1 cellular context compared by ENCODE assay signal in the genomic region with DNA sequence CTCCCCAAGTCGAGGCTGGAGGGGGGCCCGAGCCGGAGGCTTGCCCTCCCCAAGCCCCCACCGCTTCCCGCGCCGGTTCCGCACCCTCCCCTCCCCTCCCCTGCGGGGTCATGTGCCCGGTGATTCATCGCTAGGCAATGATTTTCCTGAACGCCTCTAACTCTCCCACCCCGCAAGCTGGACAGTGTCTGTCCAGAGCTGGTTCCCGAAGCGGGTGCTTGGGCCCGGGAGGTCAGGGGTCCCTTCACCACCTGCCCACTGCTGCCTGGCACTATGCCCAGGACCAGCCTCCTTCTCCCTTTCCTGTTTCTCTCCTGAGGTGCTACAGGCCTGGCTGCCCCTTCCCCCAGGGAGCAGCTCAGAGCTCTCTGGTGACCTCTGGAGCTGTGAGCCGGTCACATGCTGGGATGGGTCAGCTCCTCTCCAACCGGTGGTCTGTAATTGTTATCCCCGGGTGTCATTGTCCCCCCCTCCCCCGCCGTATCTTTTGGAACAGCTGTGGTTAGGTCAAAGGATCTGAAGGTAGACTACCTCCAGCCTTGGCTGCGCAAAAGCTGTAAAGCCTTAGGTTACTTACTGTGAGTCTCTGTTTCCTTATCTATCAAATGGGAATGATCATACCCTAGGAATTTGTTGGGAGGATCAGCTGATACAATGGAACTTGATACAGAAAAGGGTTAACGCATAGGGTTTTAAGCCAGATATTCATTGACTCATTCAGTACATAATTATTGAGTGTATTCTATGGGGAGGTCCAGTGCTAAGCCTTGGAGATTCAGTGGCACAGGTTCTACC.
A peak's percentile ranks its signal among the peaks of the same experiment; 100 is the strongest.
TF ChIP-seq lines count a peak whose summit lies in the region.

No MANE protein-coding gene starts in this region.

TF ChIP-seq in HEK293, 187 proteins besides CTCF, POLR2A, EP300 and RAD21 (continued from another document and continues in another):
- TF ChIP-seq, protein P1, sequence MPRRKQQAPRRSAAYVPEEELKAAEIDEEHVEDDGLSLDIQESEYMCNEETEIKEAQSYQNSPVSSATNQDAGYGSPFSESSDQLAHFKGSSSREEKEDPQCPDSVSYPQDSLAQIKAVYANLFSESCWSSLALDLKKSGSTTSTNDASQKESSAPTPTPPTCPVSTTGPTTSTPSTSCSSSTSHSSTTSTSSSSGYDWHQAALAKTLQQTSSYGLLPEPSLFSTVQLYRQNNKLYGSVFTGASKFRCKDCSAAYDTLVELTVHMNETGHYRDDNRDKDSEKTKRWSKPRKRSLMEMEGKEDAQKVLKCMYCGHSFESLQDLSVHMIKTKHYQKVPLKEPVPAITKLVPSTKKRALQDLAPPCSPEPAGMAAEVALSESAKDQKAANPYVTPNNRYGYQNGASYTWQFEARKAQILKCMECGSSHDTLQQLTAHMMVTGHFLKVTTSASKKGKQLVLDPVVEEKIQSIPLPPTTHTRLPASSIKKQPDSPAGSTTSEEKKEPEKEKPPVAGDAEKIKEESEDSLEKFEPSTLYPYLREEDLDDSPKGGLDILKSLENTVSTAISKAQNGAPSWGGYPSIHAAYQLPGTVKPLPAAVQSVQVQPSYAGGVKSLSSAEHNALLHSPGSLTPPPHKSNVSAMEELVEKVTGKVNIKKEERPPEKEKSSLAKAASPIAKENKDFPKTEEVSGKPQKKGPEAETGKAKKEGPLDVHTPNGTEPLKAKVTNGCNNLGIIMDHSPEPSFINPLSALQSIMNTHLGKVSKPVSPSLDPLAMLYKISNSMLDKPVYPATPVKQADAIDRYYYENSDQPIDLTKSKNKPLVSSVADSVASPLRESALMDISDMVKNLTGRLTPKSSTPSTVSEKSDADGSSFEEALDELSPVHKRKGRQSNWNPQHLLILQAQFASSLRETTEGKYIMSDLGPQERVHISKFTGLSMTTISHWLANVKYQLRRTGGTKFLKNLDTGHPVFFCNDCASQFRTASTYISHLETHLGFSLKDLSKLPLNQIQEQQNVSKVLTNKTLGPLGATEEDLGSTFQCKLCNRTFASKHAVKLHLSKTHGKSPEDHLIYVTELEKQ (tag by site-specific recombination; IDR thresholded peaks at IDR 0.05; ENCODE audit: borderline replicate concordance) = no peak
- TF ChIP-seq ZNF292 (tag by site-specific recombination; IDR thresholded peaks at IDR 0.05; ENCODE audit: borderline replicate concordance, low read depth) (no peak), ZSCAN23 (tag by site-specific recombination; IDR thresholded peaks at IDR 0.05) (no peak), MYNN (tag by site-specific recombination; IDR thresholded peaks at IDR 0.05; ENCODE audit: borderline replicate concordance) (no peak), ZNF513 (tag by site-specific recombination; IDR thresholded peaks at IDR 0.05) (no peak), ZNF175 (tag by site-specific recombination; IDR thresholded peaks at IDR 0.05) (no peak), ZSCAN30 (tag by site-specific recombination; IDR thresholded peaks at IDR 0.05) (no peak), KLF8 (tag by site-specific recombination; IDR thresholded peaks at IDR 0.05) (0 out of 2 replicates have a peak, but pooled peaks have one; percentile 13), ZBTB7A (tag by site-specific recombination; IDR thresholded peaks at IDR 0.05; ENCODE audit: low read depth) (no peak), ZNF324 (tag by site-specific recombination; IDR thresholded peaks at IDR 0.05) (no peak), GFI1B (tag by site-specific recombination; IDR thresholded peaks at IDR 0.05) (no peak), ZNF624 (tag by site-specific recombination; IDR thresholded peaks at IDR 0.05) (no peak), ZNF140 (tag by site-specific recombination; IDR thresholded peaks at IDR 0.05) (no peak), ZNF677 (tag by site-specific recombination; IDR thresholded peaks at IDR 0.05) (no peak), PRDM1 (tag by site-specific recombination; IDR thresholded peaks at IDR 0.05) (no peak), ZNF76 (tag by site-specific recombination; IDR thresholded peaks at IDR 0.05; ENCODE audit: borderline replicate concordance, low read depth) (no peak), ZNF10 (tag by site-specific recombination; IDR thresholded peaks at IDR 0.05) (no peak), ZNF350 (tag by site-specific recombination; IDR thresholded peaks at IDR 0.05) (no peak), ZNF394 (tag by site-specific recombination; IDR thresholded peaks at IDR 0.05; ENCODE audit: borderline replicate concordance) (peak; percentile 33; the same call in 1 of the 2 replicates), ELK4 (IDR thresholded peaks at IDR 0.05; ENCODE audit: borderline replicate concordance, low read depth, low read length) (no peak), ZBTB48 (tag by site-specific recombination; IDR thresholded peaks at IDR 0.05) (no peak), HIC1 (tag by site-specific recombination; IDR thresholded peaks at IDR 0.05) (peak; percentile 74), ZNF600 (tag by site-specific recombination; IDR thresholded peaks at IDR 0.05) (peak; percentile 26; the same call in 1 of the 2 replicates), ZNF24 (tag by site-specific recombination; IDR thresholded peaks at IDR 0.05) (0 out of 2 replicates have a peak, but pooled peaks have one; percentile 21), ZNF837 (tag by site-specific recombination; IDR thresholded peaks at IDR 0.05) (no peak), ZNF561 (tag by site-specific recombination; IDR thresholded peaks at IDR 0.05; ENCODE audit: borderline replicate concordance) (no peak), ZFP37 (tag by site-specific recombination; IDR thresholded peaks at IDR 0.05) (peak; percentile 69; the same call in 1 of the 2 replicates), ZNF670 (tag by site-specific recombination; IDR thresholded peaks at IDR 0.05; ENCODE audit: low read depth) (no peak), ZNF404 (tag by site-specific recombination; IDR thresholded peaks at IDR 0.05) (no peak), ZNF621 (tag by site-specific recombination; IDR thresholded peaks at IDR 0.05) (no peak)
- TF ChIP-seq, protein P2, sequence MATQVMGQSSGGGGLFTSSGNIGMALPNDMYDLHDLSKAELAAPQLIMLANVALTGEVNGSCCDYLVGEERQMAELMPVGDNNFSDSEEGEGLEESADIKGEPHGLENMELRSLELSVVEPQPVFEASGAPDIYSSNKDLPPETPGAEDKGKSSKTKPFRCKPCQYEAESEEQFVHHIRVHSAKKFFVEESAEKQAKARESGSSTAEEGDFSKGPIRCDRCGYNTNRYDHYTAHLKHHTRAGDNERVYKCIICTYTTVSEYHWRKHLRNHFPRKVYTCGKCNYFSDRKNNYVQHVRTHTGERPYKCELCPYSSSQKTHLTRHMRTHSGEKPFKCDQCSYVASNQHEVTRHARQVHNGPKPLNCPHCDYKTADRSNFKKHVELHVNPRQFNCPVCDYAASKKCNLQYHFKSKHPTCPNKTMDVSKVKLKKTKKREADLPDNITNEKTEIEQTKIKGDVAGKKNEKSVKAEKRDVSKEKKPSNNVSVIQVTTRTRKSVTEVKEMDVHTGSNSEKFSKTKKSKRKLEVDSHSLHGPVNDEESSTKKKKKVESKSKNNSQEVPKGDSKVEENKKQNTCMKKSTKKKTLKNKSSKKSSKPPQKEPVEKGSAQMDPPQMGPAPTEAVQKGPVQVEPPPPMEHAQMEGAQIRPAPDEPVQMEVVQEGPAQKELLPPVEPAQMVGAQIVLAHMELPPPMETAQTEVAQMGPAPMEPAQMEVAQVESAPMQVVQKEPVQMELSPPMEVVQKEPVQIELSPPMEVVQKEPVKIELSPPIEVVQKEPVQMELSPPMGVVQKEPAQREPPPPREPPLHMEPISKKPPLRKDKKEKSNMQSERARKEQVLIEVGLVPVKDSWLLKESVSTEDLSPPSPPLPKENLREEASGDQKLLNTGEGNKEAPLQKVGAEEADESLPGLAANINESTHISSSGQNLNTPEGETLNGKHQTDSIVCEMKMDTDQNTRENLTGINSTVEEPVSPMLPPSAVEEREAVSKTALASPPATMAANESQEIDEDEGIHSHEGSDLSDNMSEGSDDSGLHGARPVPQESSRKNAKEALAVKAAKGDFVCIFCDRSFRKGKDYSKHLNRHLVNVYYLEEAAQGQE (tag by site-specific recombination; IDR thresholded peaks at IDR 0.05) = peak; percentile 72
- TF ChIP-seq, protein P3, sequence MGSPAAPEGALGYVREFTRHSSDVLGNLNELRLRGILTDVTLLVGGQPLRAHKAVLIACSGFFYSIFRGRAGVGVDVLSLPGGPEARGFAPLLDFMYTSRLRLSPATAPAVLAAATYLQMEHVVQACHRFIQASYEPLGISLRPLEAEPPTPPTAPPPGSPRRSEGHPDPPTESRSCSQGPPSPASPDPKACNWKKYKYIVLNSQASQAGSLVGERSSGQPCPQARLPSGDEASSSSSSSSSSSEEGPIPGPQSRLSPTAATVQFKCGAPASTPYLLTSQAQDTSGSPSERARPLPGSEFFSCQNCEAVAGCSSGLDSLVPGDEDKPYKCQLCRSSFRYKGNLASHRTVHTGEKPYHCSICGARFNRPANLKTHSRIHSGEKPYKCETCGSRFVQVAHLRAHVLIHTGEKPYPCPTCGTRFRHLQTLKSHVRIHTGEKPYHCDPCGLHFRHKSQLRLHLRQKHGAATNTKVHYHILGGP (tag by site-specific recombination; IDR thresholded peaks at IDR 0.05) = no peak
- TF ChIP-seq, protein P4, sequence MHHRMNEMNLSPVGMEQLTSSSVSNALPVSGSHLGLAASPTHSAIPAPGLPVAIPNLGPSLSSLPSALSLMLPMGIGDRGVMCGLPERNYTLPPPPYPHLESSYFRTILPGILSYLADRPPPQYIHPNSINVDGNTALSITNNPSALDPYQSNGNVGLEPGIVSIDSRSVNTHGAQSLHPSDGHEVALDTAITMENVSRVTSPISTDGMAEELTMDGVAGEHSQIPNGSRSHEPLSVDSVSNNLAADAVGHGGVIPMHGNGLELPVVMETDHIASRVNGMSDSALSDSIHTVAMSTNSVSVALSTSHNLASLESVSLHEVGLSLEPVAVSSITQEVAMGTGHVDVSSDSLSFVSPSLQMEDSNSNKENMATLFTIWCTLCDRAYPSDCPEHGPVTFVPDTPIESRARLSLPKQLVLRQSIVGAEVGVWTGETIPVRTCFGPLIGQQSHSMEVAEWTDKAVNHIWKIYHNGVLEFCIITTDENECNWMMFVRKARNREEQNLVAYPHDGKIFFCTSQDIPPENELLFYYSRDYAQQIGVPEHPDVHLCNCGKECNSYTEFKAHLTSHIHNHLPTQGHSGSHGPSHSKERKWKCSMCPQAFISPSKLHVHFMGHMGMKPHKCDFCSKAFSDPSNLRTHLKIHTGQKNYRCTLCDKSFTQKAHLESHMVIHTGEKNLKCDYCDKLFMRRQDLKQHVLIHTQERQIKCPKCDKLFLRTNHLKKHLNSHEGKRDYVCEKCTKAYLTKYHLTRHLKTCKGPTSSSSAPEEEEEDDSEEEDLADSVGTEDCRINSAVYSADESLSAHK (tag by site-specific recombination; IDR thresholded peaks at IDR 0.05) = no peak
- TF ChIP-seq, protein P5, sequence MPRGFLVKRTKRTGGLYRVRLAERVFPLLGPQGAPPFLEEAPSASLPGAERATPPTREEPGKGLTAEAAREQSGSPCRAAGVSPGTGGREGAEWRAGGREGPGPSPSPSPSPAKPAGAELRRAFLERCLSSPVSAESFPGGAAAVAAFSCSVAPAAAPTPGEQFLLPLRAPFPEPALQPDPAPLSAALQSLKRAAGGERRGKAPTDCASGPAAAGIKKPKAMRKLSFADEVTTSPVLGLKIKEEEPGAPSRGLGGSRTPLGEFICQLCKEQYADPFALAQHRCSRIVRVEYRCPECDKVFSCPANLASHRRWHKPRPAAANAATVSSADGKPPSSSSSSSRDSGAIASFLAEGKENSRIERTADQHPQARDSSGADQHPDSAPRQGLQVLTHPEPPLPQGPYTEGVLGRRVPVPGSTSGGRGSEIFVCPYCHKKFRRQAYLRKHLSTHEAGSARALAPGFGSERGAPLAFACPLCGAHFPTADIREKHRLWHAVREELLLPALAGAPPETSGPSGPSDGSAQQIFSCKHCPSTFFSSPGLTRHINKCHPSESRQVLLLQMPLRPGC (tag by site-specific recombination; IDR thresholded peaks at IDR 0.05) = no peak
- TF ChIP-seq, protein P6, sequence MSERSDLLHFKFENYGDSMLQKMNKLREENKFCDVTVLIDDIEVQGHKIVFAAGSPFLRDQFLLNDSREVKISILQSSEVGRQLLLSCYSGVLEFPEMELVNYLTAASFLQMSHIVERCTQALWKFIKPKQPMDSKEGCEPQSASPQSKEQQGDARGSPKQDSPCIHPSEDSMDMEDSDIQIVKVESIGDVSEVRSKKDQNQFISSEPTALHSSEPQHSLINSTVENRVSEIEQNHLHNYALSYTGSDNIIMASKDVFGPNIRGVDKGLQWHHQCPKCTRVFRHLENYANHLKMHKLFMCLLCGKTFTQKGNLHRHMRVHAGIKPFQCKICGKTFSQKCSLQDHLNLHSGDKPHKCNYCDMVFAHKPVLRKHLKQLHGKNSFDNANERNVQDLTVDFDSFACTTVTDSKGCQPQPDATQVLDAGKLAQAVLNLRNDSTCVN (tag by site-specific recombination; optimal IDR thresholded peaks at IDR 0.05) = peak; percentile 15
